ENCODE assay signal across 1 cellular context in genomic region chr9:117491491-117491890, GRCh38.
TF ChIP-seq lines count a peak whose summit lies in the region.

No MANE protein-coding gene starts in this region.

TF ChIP-seq in HepG2, 621 proteins besides CTCF, POLR2A, EP300 and RAD21 (continued from another document and continues in another):
- TF ChIP-seq ARID3A (IDR thresholded peaks at IDR 0.05; ENCODE audit: low read depth, low read length) (peak; percentile 98), TEAD3 (CRISPR knock-in tag; optimal IDR thresholded peaks at IDR 0.05; ENCODE audit: borderline replicate concordance) (peak; percentile 81), KLF9 (CRISPR knock-in tag; IDR thresholded peaks at IDR 0.05; ENCODE audit: low read depth) (no peak), WIZ (CRISPR knock-in tag; IDR thresholded peaks at IDR 0.05) (peak; percentile 20; the same call in 1 of the 2 replicates), U2AF1 (optimal IDR thresholded peaks at IDR 0.05; ENCODE audit: low read depth, low read length) (no peak), ZNF280D (CRISPR knock-in tag; IDR thresholded peaks at IDR 0.05) (no peak), PITX1 (CRISPR knock-in tag; IDR thresholded peaks at IDR 0.05) (peak; percentile 90), ZNF33B (CRISPR knock-in tag; IDR thresholded peaks at IDR 0.05) (no peak), TBX3 (IDR thresholded peaks at IDR 0.05; ENCODE audit: borderline replicate concordance) (peak; percentile 97), ZFP36 (IDR thresholded peaks at IDR 0.05; ENCODE audit: borderline replicate concordance, low read depth, low read length, partially characterized antibody) (no peak), NR2C2 (CRISPR knock-in tag; IDR thresholded peaks at IDR 0.05; ENCODE audit: borderline replicate concordance) (peak; percentile 57; the same call in 1 of the 2 replicates), ZNF792 (CRISPR knock-in tag; IDR thresholded peaks at IDR 0.05) (no peak), ZNF12 (CRISPR knock-in tag; IDR thresholded peaks at IDR 0.05) (no peak), ZNF326 (CRISPR knock-in tag; IDR thresholded peaks at IDR 0.05; ENCODE audit: borderline replicate concordance) (no peak), MZF1 (CRISPR knock-in tag; IDR thresholded peaks at IDR 0.05; ENCODE audit: borderline replicate concordance) (no peak), AKAP8 (CRISPR knock-in tag; IDR thresholded peaks at IDR 0.05) (no peak), FOXP1 (IDR thresholded peaks at IDR 0.05) (peak; percentile 86), FOXP1 (CRISPR knock-in tag; IDR thresholded peaks at IDR 0.05) (peak; percentile 96), CAMTA2 (CRISPR knock-in tag; IDR thresholded peaks at IDR 0.05; ENCODE audit: borderline replicate concordance) (no peak), TARDBP (CRISPR knock-in tag; IDR thresholded peaks at IDR 0.05) (peak; percentile 80), ZNF569 (CRISPR knock-in tag; IDR thresholded peaks at IDR 0.05; ENCODE audit: borderline replicate concordance) (no peak), THAP11 (CRISPR knock-in tag; IDR thresholded peaks at IDR 0.05) (peak; percentile 32; the same call in 1 of the 2 replicates), JDP2 (CRISPR knock-in tag; IDR thresholded peaks at IDR 0.05; ENCODE audit: borderline replicate concordance) (no peak), KDM6A (CRISPR knock-in tag; IDR thresholded peaks at IDR 0.05; ENCODE audit: low read depth) (peak; percentile 89), PRPF4 (IDR thresholded peaks at IDR 0.05; ENCODE audit: low read depth, low read length, poor library complexity, severe bottlenecking) (no peak), ZGPAT (CRISPR knock-in tag; IDR thresholded peaks at IDR 0.05) (peak; percentile 84), ZNF644 (CRISPR knock-in tag; IDR thresholded peaks at IDR 0.05; ENCODE audit: low read depth) (peak; percentile 77; the same call in 1 of the 2 replicates), ZBTB2 (CRISPR knock-in tag; IDR thresholded peaks at IDR 0.05; ENCODE audit: low read depth) (no peak), GRHL1 (CRISPR knock-in tag; conservative IDR thresholded peaks at IDR 0.05) (no peak), SRY (CRISPR knock-in tag; IDR thresholded peaks at IDR 0.05) (no peak), HMG20B (CRISPR knock-in tag; conservative IDR thresholded peaks at IDR 0.05) (peak; percentile 66; the same call in 1 of the 2 replicates), ZKSCAN8 (CRISPR knock-in tag; IDR thresholded peaks at IDR 0.05; ENCODE audit: borderline replicate concordance) (no peak), ESRRA (CRISPR knock-in tag; IDR thresholded peaks at IDR 0.05; ENCODE audit: low read depth) (peak; percentile 82; the same call in 1 of the 2 replicates), MTF1 (CRISPR knock-in tag; IDR thresholded peaks at IDR 0.05) (peak; percentile 83; the same call in 1 of the 2 replicates), SP140L (CRISPR knock-in tag; IDR thresholded peaks at IDR 0.05; ENCODE audit: borderline replicate concordance) (no peak), BRCA1 (CRISPR knock-in tag; IDR thresholded peaks at IDR 0.05) (no peak; the same call in 1 of the 2 replicates), ZNF431 (CRISPR knock-in tag; IDR thresholded peaks at IDR 0.05; ENCODE audit: borderline replicate concordance, low read depth) (no peak), ATF7 (IDR thresholded peaks at IDR 0.05) (no peak), ATF7 (CRISPR knock-in tag; IDR thresholded peaks at IDR 0.05) (no peak), HNF4G (IDR thresholded peaks at IDR 0.05; ENCODE audit: borderline replicate concordance, low read depth, low read length) (peak; percentile 95), HNF4G (CRISPR knock-in tag; IDR thresholded peaks at IDR 0.05; ENCODE audit: borderline replicate concordance, low read depth) (peak; percentile 92; the same call in 1 of the 2 replicates), ZNF782 (CRISPR knock-in tag; IDR thresholded peaks at IDR 0.05; ENCODE audit: borderline replicate concordance) (no peak), PCBP1 (IDR thresholded peaks at IDR 0.05; ENCODE audit: borderline replicate concordance, low read depth, low read length) (no peak), ARID4A (CRISPR knock-in tag; IDR thresholded peaks at IDR 0.05; ENCODE audit: borderline replicate concordance) (no peak; the same call in 1 of the 2 replicates), BCL6 (CRISPR knock-in tag; IDR thresholded peaks at IDR 0.05) (peak; percentile 83), KLF6 (CRISPR knock-in tag; IDR thresholded peaks at IDR 0.05) (peak; percentile 54; the same call in 1 of the 2 replicates), FOSL2 (CRISPR knock-in tag; IDR thresholded peaks at IDR 0.05) (peak; percentile 66), PAF1 (CRISPR knock-in tag; IDR thresholded peaks at IDR 0.05) (no peak), EHMT2 (IDR thresholded peaks at IDR 0.05; ENCODE audit: borderline replicate concordance, low read depth, low read length) (no peak; the same call in 1 of the 2 replicates), ZNF10 (CRISPR knock-in tag; IDR thresholded peaks at IDR 0.05; ENCODE audit: borderline replicate concordance, low read depth) (no peak), NFIC (IDR thresholded peaks at IDR 0.05; ENCODE audit: low read length) (peak; percentile 87), ZNF292 (CRISPR knock-in tag; IDR thresholded peaks at IDR 0.05; ENCODE audit: borderline replicate concordance, low read depth) (peak; percentile 77; the same call in 1 of the 2 replicates), HDAC1 (CRISPR knock-in tag; IDR thresholded peaks at IDR 0.05) (peak; percentile 44), TRIM22 (IDR thresholded peaks at IDR 0.05) (no peak), DRAP1 (CRISPR knock-in tag; IDR thresholded peaks at IDR 0.05) (0 out of 2 replicates have a peak, but pooled peaks have one; percentile 21), ARNT2 (CRISPR knock-in tag; IDR thresholded peaks at IDR 0.05; ENCODE audit: low read depth) (no peak)
